ENCODE assay signal across 17 cellular contexts in genomic region chr6:169991913-169992312, GRCh38.
DNase-seq lines count a peak whose midpoint lies in the region; ATAC-seq and TF ChIP-seq lines count a peak whose summit lies in the region.
"Had no signal": no experiment of that assay in that cellular context is flagged by ENCODE, and none has a peak within 500 bp of the region (broad histone marks: within the 10 kb centered on the region; RNA-seq: fewer than 3 reads in every experiment).

No MANE protein-coding gene starts in this region.

- H3K36me3 ChIP-seq in BLaER1 treated with 17β-estradiol and CSF1 and Interleukin-3, amounts not matched to agents 10 nM and 100 nM = no peaks in the 10 kb centered on the region
- no peaks in the 10 kb centered on the region for H3K36me3 ChIP-seq in trophoblast cell (ENCODE audit: control insufficient read depth in 1 of 2, insufficient read depth in 2 of 2, low read length in 2 of 2)
- H3K36me3 ChIP-seq: BE2C, SJSA1 had no signal

- no CpG with 5 or more reads among the region's 8 CpGs for WGBS in trophoblast cell (ENCODE audit: extremely low coverage, insufficient coverage, insufficient read length)

- H3K18ac ChIP-seq in trophoblast cell (ENCODE audit: low read length) = no peak overlapping the region

- H2BK120ac ChIP-seq in trophoblast cell (ENCODE audit: insufficient read depth, low read length, poor library complexity) = no peak overlapping the region

- H3K27me3 Mint-ChIP-seq in CD4-positive, alpha-beta T cell = no peaks in the 10 kb centered on the region

- no peak overlapping the region for H2AFZ ChIP-seq in trophoblast cell (ENCODE audit: insufficient read depth, low read length, poor library complexity)

- no peaks in the 10 kb centered on the region; a peak in 1 of 22 replicates for H4K20me1 ChIP-seq in BLaER1 treated with 17β-estradiol and CSF1 and Interleukin-3, amounts not matched to agents 10 nM and 100 nM

- no peaks in the 10 kb centered on the region for H3K9me3 Mint-ChIP-seq in CD4-positive, alpha-beta T cell

- no peak overlapping the region for H4K12ac ChIP-seq in trophoblast cell (ENCODE audit: low read depth, low read length)

- peak overlapping the region; percentile 69 to 89 (median 72) for H3K4me2 ChIP-seq in BLaER1 treated with 17β-estradiol and CSF1 and Interleukin-3, amounts not matched to agents 10 nM and 100 nM
- no peak overlapping the region for H3K4me2 ChIP-seq in trophoblast cell (ENCODE audit: low read length)

- no peaks in the 10 kb centered on the region for H3K9me3 ChIP-seq in BLaER1 treated with 17β-estradiol and CSF1 and Interleukin-3, amounts not matched to agents 10 nM and 100 nM (replicated peaks in 1 of 11)
- no peaks in the 10 kb centered on the region for H3K9me3 ChIP-seq in CD4-positive, alpha-beta T cell (ENCODE audit: control insufficient read depth, low read length)
- H3K9me3 ChIP-seq in trophoblast cell (ENCODE audit: insufficient read depth, low read depth, low read length) = peaks cover 5% of the 10 kb centered on the region
- H3K9me3 ChIP-seq: BE2C had no signal

- no peak for ATAC-seq in CD4-positive, alpha-beta T cell (ENCODE audit: poor library complexity)
- no peak for ATAC-seq in GM18868 (IDR thresholded peaks at IDR 0.05; ENCODE audit: unreplicated experiment)

- H4K8ac ChIP-seq in trophoblast cell (ENCODE audit: low read depth, low read length) = no peak overlapping the region

- intact Hi-C loops in CD4-positive, alpha-beta T cell (cut with DNase I, micrococcal nuclease) = loop anchor here in 1 of 2 experiments (5.0 kb wide), 1 partner anchor 40 kb away; no protein-coding TSS in a partner anchor

- POLR2A ChIA-PET in CD4-positive, alpha-beta T cell (lab: Charles Lee) = interaction anchor here (0.8 to 1.8 kb wide), 2 partner anchors 98 to 281 kb away, joined by 3 to 4 read pairs; no protein-coding TSS in a partner anchor

- H3K4me3 Mint-ChIP-seq in CD4-positive, alpha-beta T cell = peak overlapping the region; percentile 31

- TF ChIP-seq CTCF in CD4-positive, alpha-beta T cell (IDR thresholded peaks at IDR 0.05) = no peak

- no peak overlapping the region for H4K91ac ChIP-seq in trophoblast cell (ENCODE audit: low read depth, low read length)

- CTCF ChIA-PET in CD4-positive, alpha-beta T cell (lab: Charles Lee) = no interaction called here

- no peak overlapping the region for H3K4me3 ChIP-seq in BLaER1 treated with 17β-estradiol and CSF1 and Interleukin-3, amounts not matched to agents 10 nM and 100 nM
- H3K4me3 ChIP-seq in trophoblast cell (ENCODE audit: low read depth, low read length) = peak overlapping the region; percentile 20
- H3K4me3 ChIP-seq: SJSA1 had no signal

- H3K9ac ChIP-seq in BLaER1 treated with 17β-estradiol and CSF1 and Interleukin-3, amounts not matched to agents 10 nM and 100 nM = no peak overlapping the region
- H3K9ac ChIP-seq in trophoblast cell (ENCODE audit: low read length) = no peak overlapping the region

- H2BK5ac ChIP-seq in trophoblast cell (ENCODE audit: low read depth, low read length, poor library complexity) = no peak overlapping the region

- H3K4me1 ChIP-seq in BLaER1 treated with 17β-estradiol and CSF1 and Interleukin-3, amounts not matched to agents 10 nM and 100 nM = peaks cover 36 to 82% (median 51%) of the 10 kb centered on the region in 10 experiments
- H3K4me1 ChIP-seq in trophoblast cell (ENCODE audit: control insufficient read depth in 1 of 2, insufficient read depth in 2 of 2, low read length in 2 of 2) = peaks cover 4% of the 10 kb centered on the region in 2 experiments
- H3K4me1 ChIP-seq: BE2C, SJSA1 had no signal

- H3K79me1 ChIP-seq in trophoblast cell (ENCODE audit: low read length) = no peaks in the 10 kb centered on the region

- H3K36me3 Mint-ChIP-seq in CD4-positive, alpha-beta T cell (ENCODE audit: low read depth) = no peaks in the 10 kb centered on the region

- H3K27ac Mint-ChIP-seq in CD4-positive, alpha-beta T cell = peak overlapping the region; percentile 92

- peak overlapping the region in 2 of 11 experiments; percentile 14 to 77; a peak in 1 of 22 replicates for H3K27ac ChIP-seq in BLaER1 treated with 17β-estradiol and CSF1 and Interleukin-3, amounts not matched to agents 10 nM and 100 nM
- H3K27ac ChIP-seq in CD4-positive, alpha-beta T cell (ENCODE audit: low read depth, low read length) = no peak overlapping the region
- no peak overlapping the region for H3K27ac ChIP-seq in trophoblast cell (ENCODE audit: low read depth, low read length)
- H3K27ac ChIP-seq: HL-60, RWPE1, SJSA1 had no signal

- H3K14ac ChIP-seq in trophoblast cell (ENCODE audit: low read length) = no peak overlapping the region

- H3K4ac ChIP-seq in trophoblast cell (ENCODE audit: low read depth, low read length) = no peak overlapping the region

- H3K79me2 ChIP-seq in trophoblast cell (ENCODE audit: control insufficient read depth, insufficient read depth, low read length, poor library complexity) = no peaks in the 10 kb centered on the region

- no peak for DNase-seq in CD4-positive, alpha-beta T cell
- DNase-seq in islet precursor cell (peak; percentile 29), trophoblast cell (no peak), HPDE6-E6E7 (ENCODE audit: extremely low spot score) (no peak), DMS 273 (lab: John Stamatoyannopoulos, UW; ENCODE audit: unreplicated experiment) (no peak)
- DNase-seq: BE2C; KBM-7; NCI-H1092; NCI-H2107; NCI-H226; NCI-H526 treated with DMSO at 0.1 percent for 48 hours; NK-92 treated with Interleukin-12 subunit alpha and Interleukin-12 subunit beta, amount 100 ng/mL, for 24 hours had no signal

- no peaks in the 10 kb centered on the region for H3K27me3 ChIP-seq in BLaER1 treated with 17β-estradiol and CSF1 and Interleukin-3, amounts not matched to agents 10 nM and 100 nM
- H3K27me3 ChIP-seq in CD4-positive, alpha-beta T cell (ENCODE audit: control insufficient read depth, insufficient read depth, low read length) = no peaks in the 10 kb centered on the region
- no peaks in the 10 kb centered on the region for H3K27me3 ChIP-seq in trophoblast cell (ENCODE audit: insufficient read depth, low read length)
- H3K27me3 ChIP-seq: BE2C, SJSA1 had no signal

- H2BK12ac ChIP-seq in trophoblast cell (ENCODE audit: low read length) = no peak overlapping the region

- H2AK5ac ChIP-seq in trophoblast cell (ENCODE audit: low read length) = no peak overlapping the region

- H3K4me1 Mint-ChIP-seq in CD4-positive, alpha-beta T cell (ENCODE audit: low read depth) = peaks cover 33% of the 10 kb centered on the region

- peak overlapping the region; percentile 24 for H3K23ac ChIP-seq in trophoblast cell (ENCODE audit: low read length)
